Comparison of ENCODE assay signal across 9 cellular contexts in the genomic region with DNA sequence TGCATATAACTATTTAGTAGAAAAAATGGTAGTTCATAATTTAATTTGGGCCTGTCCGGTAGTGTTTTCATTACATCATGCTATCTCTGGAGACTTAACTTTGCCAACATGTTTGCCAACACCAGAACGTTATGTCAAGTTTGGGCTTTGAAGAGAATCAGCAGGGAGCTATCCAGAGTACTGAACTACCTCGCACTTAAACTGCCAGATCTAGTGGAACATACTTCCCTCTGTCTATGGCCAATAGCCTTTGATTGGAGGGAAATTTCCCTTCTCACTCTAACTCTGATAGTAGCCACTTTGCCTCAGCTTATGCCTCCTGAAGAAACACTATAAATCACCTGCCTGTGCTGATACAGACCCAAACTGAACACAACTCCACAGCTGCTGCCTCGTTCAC. TPM values are rescaled to one million over a fixed set of nuclear protein-coding genes. Genes with fewer than 3 reads are reported as not detected.
A peak's percentile ranks its signal among the peaks of the same experiment; 100 is the strongest.
DNase-seq lines count a peak whose midpoint lies in the region; ATAC-seq and TF ChIP-seq lines count a peak whose summit lies in the region.
"Had no signal": no experiment of that assay in that cellular context is flagged by ENCODE, and none has a peak within 500 bp of the region (broad histone marks: within the 10 kb centered on the region; RNA-seq: fewer than 3 reads in every experiment).

No MANE protein-coding gene starts in this region.

- no peaks in the 10 kb centered on the region for H3K27me3 ChIP-seq in adipocyte (replicated peaks; ENCODE audit: control insufficient read depth, insufficient read depth, low read length)

- TF ChIP-seq CTCF in coronary artery (IDR thresholded peaks at IDR 0.05): no peak

- ATAC-seq in GM19035 (IDR thresholded peaks at IDR 0.05; ENCODE audit: unreplicated experiment): no peak

- DNase-seq in ELR (ENCODE audit: low read depth): peak; percentile 31
- DNase-seq in HT-29 (ENCODE audit: low spot score): peak; percentile 47
- peak; percentile 59 for DNase-seq in adipocyte (ENCODE audit: low read depth)
- peak; percentile 63 for DNase-seq in islet precursor cell
- no peak for DNase-seq in coronary artery (ENCODE audit: low spot score)
- no peak for DNase-seq in NCI-H82 (lab: John Stamatoyannopoulos, UW)
- DNase-seq in NCI-H1930 (lab: John Stamatoyannopoulos, UW): no peak
- DNase-seq: GF-D8 had no signal

- no peak overlapping the region for H3K4me3 ChIP-seq in adipocyte (ENCODE audit: low read length)
- H3K4me3 ChIP-seq in coronary artery: no peak overlapping the region

- H3K27ac ChIP-seq in coronary artery: no peak overlapping the region

- no peak overlapping the region for H3K9ac ChIP-seq in adipocyte (ENCODE audit: low read length)

- no peaks in the 10 kb centered on the region for H3K9me3 ChIP-seq in adipocyte (ENCODE audit: control insufficient read depth, low read length)

- H3K4me1 ChIP-seq in adipocyte (ENCODE audit: control insufficient read depth, insufficient read depth, low read length): no peaks in the 10 kb centered on the region

- no peaks in the 10 kb centered on the region for H3K36me3 ChIP-seq in adipocyte (ENCODE audit: control insufficient read depth, insufficient read depth, low read length, severe bottlenecking)

RNA-seq across cellular contexts. Expression of a gene that starts 10.0 kb away (rescaled TPM):
- total RNA-seq in HT-29 (2014; rRNA removed; shearing (Covaris generic)): 0.05 TPM in 1 of 2 replicates, not detected in the other

Comparison
In these comparisons a context has a peak if more than half of its experiments do, and no peak if none do; other contexts are left out.
1. DNase-seq: peak in ELR (single experiment), HT-29 (single experiment), adipocyte (single experiment) and islet precursor cell (single experiment); none in coronary artery (single experiment), NCI-H82 (single experiment) and NCI-H1930 (0 of 2).